ENCODE assay signal across 8 cellular contexts in the genomic region with DNA sequence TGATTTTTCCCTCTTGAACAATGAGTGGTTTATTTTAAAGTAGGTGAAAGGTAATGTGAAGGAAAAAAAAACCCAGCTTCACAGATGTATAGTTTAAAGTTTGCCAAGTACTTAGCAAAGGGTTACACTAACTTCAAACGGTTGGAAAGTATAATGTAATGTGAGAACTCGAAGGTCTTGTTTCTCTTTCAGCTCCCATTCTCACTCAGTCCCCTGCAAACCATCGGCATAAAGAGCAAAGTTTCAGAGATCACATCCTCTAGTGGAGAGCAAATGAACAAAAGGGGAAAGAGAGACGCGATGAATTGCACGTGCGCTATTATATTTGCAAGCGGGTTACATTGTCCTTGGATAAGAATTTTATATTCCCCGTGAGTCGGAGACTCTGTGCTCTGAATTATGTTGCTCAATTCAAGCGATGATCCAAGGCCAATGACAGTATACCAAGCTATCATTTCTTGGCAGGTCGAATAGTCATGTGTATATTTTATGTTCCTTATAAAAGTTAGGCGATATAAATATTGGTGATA. TPM values are rescaled to one million over a fixed set of nuclear protein-coding genes. Genes with fewer than 3 reads are reported as not detected.
DNase-seq lines count a peak whose midpoint lies in the region; ATAC-seq and TF ChIP-seq lines count a peak whose summit lies in the region.

No MANE protein-coding gene starts in this region.

- POLR2A ChIA-PET in RWPE1 (lab: Yijun Ruan, JAX; ENCODE audit: low non-redundant PET) = no interaction called here

- 14% methylated on average over 13 of the region's 13 CpGs for WGBS in suprapubic skin

- H3K36me3 Mint-ChIP-seq in activated naive CD4-positive, alpha-beta T cell treated with anti-CD3 and anti-CD28 coated beads, Interleukin-2, amount 50 U/mL, for 72 hours = no peaks in the 10 kb centered on the region

- TF ChIP-seq EP300 in suprapubic skin (IDR thresholded peaks at IDR 0.05) = no peak

- no peaks in the 10 kb centered on the region for H3K9me3 Mint-ChIP-seq in activated naive CD4-positive, alpha-beta T cell treated with anti-CD3 and anti-CD28 coated beads, Interleukin-2, amount 50 U/mL, for 72 hours

- no peaks in the 10 kb centered on the region for H3K27me3 ChIP-seq in iPS-15b (ENCODE audit: control insufficient read depth, insufficient read depth, low read length)
- no peaks in the 10 kb centered on the region for H3K27me3 ChIP-seq in suprapubic skin

- H3K27ac ChIP-seq in RWPE1 (no peak overlapping the region), suprapubic skin (peak overlapping the region; percentile 63)

- H3K4me3 ChIP-seq in iPS-15b (ENCODE audit: low read depth, low read length) (peak overlapping the region; percentile 14), suprapubic skin (no peak overlapping the region)

- ATAC-seq in activated naive CD4-positive, alpha-beta T cell treated with anti-CD3 and anti-CD28 coated beads, Interleukin-2, amount 50 U/mL, for 72 hours = peak; percentile 70 to 98
- ATAC-seq in HG02938 (IDR thresholded peaks at IDR 0.05; ENCODE audit: unreplicated experiment) = peak; percentile 98

- H3K4me1 ChIP-seq in iPS-15b (ENCODE audit: control insufficient read depth, insufficient read depth, low read length) = peaks cover 16% of the 10 kb centered on the region
- H3K4me1 ChIP-seq in suprapubic skin = peaks cover 36% of the 10 kb centered on the region

- no peak overlapping the region for H3K27ac Mint-ChIP-seq in activated naive CD4-positive, alpha-beta T cell treated with anti-CD3 and anti-CD28 coated beads, Interleukin-2, amount 50 U/mL, for 72 hours

- TF ChIP-seq POLR2A in suprapubic skin (IDR thresholded peaks at IDR 0.05) = no peak

- H3K9me3 ChIP-seq in iPS-15b (ENCODE audit: control insufficient read depth, insufficient read depth, low read length) (no peaks in the 10 kb centered on the region), suprapubic skin (no peaks in the 10 kb centered on the region)

- TF ChIP-seq CTCF in RWPE1 (conservative IDR thresholded peaks at IDR 0.05; ENCODE audit: low read depth) = 0 out of 2 replicates have a peak, but pooled peaks have one; percentile 18
- no peak for TF ChIP-seq CTCF in suprapubic skin (IDR thresholded peaks at IDR 0.05)

- H3K36me3 ChIP-seq in iPS-15b (ENCODE audit: control insufficient read depth, insufficient read depth, low read length) (no peaks in the 10 kb centered on the region), suprapubic skin (no peaks in the 10 kb centered on the region)

- CTCF ChIA-PET in RWPE1 (lab: Yijun Ruan, JAX) = interaction anchor here (0.5 to 1.3 kb wide), 3 partner anchors 15 to 592 kb away, joined by 3 to 6 read pairs (median 4); no protein-coding TSS in a partner anchor

- no peak for DNase-seq in activated naive CD4-positive, alpha-beta T cell treated with anti-CD3 and anti-CD28 coated beads, Interleukin-2, amount 50 U/mL, for 72 hours (ENCODE audit: low spot score in 2 of 2)
- no peak for DNase-seq in activated naive CD4-positive, alpha-beta T cell (lab: John Stamatoyannopoulos, UW)
- DNase-seq in RWPE1 (ENCODE audit: low spot score) (no peak), suprapubic skin (ENCODE audit: low spot score in 2 of 2) (no peak), NCI-H1436 (lab: John Stamatoyannopoulos, UW) (no peak)
- DNase-seq in stimulated activated CD4-positive, alpha-beta T cell treated with anti-CD3 and anti-CD28 coated beads, Interleukin-12 subunit alpha, Interleukin-12 subunit beta, amount 100 ng/mL, for 4 hours = no peak

- no peak overlapping the region for H3K9ac ChIP-seq in iPS-15b (ENCODE audit: low read depth, low read length)

RNA-seq across cellular contexts. Expression of a gene that starts 37.6 kb away (rescaled TPM):
- total RNA-seq in activated naive CD4-positive, alpha-beta T cell treated with anti-CD3 and anti-CD28 coated beads, Interleukin-2, amount 50 U/mL, for 72 hours = 100 to 1,000 TPM; 131 to 355 TPM
- 10 to 100 TPM in 3 of 4 donors, 1 to 10 TPM in 1; 4.0 to 18.2 (median 10.7) TPM for total RNA-seq in suprapubic skin

Comparison
In these comparisons a context has a peak if more than half of its experiments do, and no peak if none do; other contexts are left out.
1. RNA of a gene that starts 37.6 kb away (total RNA-seq): 131 to 355 TPM in activated naive CD4-positive, alpha-beta T cell treated with anti-CD3 and anti-CD28 coated beads, Interleukin-2, amount 50 U/mL, for 72 hours; 4.0 to 18.2 TPM in suprapubic skin; every median in the first group is over 4 times any median in the second.